In genomic region chr14:91284146-91284790, GRCh38 we compare ENCODE assay signal across 9 cellular contexts. TPM values are rescaled to one million over a fixed set of nuclear protein-coding genes. Genes with fewer than 3 reads are reported as not detected.
DNase-seq lines count a peak whose midpoint lies in the region; ATAC-seq and TF ChIP-seq lines count a peak whose summit lies in the region.
"Had no signal": no experiment of that assay in that cellular context is flagged by ENCODE, and none has a peak within 500 bp of the region (broad histone marks: within the 10 kb centered on the region; RNA-seq: fewer than 3 reads in every experiment).

No MANE protein-coding gene starts in this region.

- H3K36me3 ChIP-seq in testis (ENCODE audit: low read depth, missing control alignments), result no peaks in the 10 kb centered on the region
- H3K36me3 ChIP-seq in H7 (replicated peaks; ENCODE audit: control insufficient read depth, insufficient read depth, low read length), result peaks cover 9% of the 10 kb centered on the region

- POLR2A ChIA-PET in activated B cell treated with CpG ODN at 0.5 μM for 24 hours (lab: Charles Lee), result interaction anchor here (2.4 kb wide), 1 partner anchor 40 kb away, joined by 5 read pairs; the partner anchor contains the start of gene GPR68

- CTCF ChIA-PET in activated B cell treated with CpG ODN at 0.5 μM for 24 hours (lab: Charles Lee), result interaction anchor here (1.3 to 12.1 kb wide), 3 partner anchors 109 to 382 kb away, joined by 3 to 265 read pairs (median 21); no protein-coding TSS in a partner anchor

- no peaks in the 10 kb centered on the region for H3K27me3 ChIP-seq in testis
- no peaks in the 10 kb centered on the region for H3K27me3 ChIP-seq in H7 (ENCODE audit: control insufficient read depth, insufficient read depth, low read length)

- TF ChIP-seq POLR2A in testis (IDR thresholded peaks at IDR 0.05), result no peak

- H3K27ac ChIP-seq in testis, result no peak overlapping the region

- TF ChIP-seq CTCF in activated B cell treated with CpG ODN at 0.5 μM for 24 hours (IDR thresholded peaks at IDR 0.05) (no peak), testis (IDR thresholded peaks at IDR 0.05) (no peak)

- WGBS in testis, 2 donors, result 70 to 80% methylated on average over 13 of the region's 13 CpGs

- no peaks in the 10 kb centered on the region for H3K9me3 Mint-ChIP-seq in activated T-cell treated with anti-CD3 and anti-CD28 coated beads, Interleukin-2, amount 50 U/mL, for 72 hours
- no peaks in the 10 kb centered on the region for H3K9me3 Mint-ChIP-seq in activated B cell treated with CpG ODN at 0.5 μM for 24 hours

- H3K36me3 Mint-ChIP-seq in activated T-cell treated with anti-CD3 and anti-CD28 coated beads, Interleukin-2, amount 50 U/mL, for 72 hours (ENCODE audit: insufficient read depth in 2 of 2), result peaks cover 18 to 41% of the 10 kb centered on the region in 2 donors
- H3K36me3 Mint-ChIP-seq in activated B cell treated with CpG ODN at 0.5 μM for 24 hours (ENCODE audit: low read depth), result peaks cover 96% of the 10 kb centered on the region

- no peaks in the 10 kb centered on the region for H3K9me3 ChIP-seq in testis

- no peak for DNase-seq in activated T-cell treated with anti-CD3 and anti-CD28 coated beads, Interleukin-2, amount 50 U/mL, for 72 hours
- DNase-seq in activated T-cell treated with anti-CD3 and anti-CD28 coated beads for 4 hours (no peak), activated B cell treated with CpG ODN at 0.5 μM for 24 hours (no peak), left ventricle myocardium superior (no peak), testis (peak; percentile 42), H7 (no peak), sciatic nerve (ENCODE audit: low spot score) (no peak), RPMI8226 (no peak)
- DNase-seq: C1 segment of cervical spinal cord had no signal

- peaks cover 11% of the 10 kb centered on the region for H3K4me1 ChIP-seq in testis

- no peak overlapping the region for H3K4me3 ChIP-seq in testis
- no peak overlapping the region for H3K4me3 ChIP-seq in H7 (ENCODE audit: insufficient read depth, low read depth, low read length)

- no peak overlapping the region for H3K4me3 Mint-ChIP-seq in activated T-cell treated with anti-CD3 and anti-CD28 coated beads, Interleukin-2, amount 50 U/mL, for 72 hours
- no peak overlapping the region for H3K4me3 Mint-ChIP-seq in activated B cell treated with CpG ODN at 0.5 μM for 24 hours

- peak overlapping the region; percentile 18 for H3K27ac Mint-ChIP-seq in activated T-cell treated with anti-CD3 and anti-CD28 coated beads, Interleukin-2, amount 50 U/mL, for 72 hours
- peak overlapping the region; percentile 59 for H3K27ac Mint-ChIP-seq in activated B cell treated with CpG ODN at 0.5 μM for 24 hours

- ATAC-seq in activated T-cell treated with anti-CD3 and anti-CD28 coated beads, Interleukin-2, amount 50 U/mL, for 72 hours (replicated peaks in 1 of 2), result no peak
- ATAC-seq in activated B cell treated with CpG ODN at 0.5 μM for 24 hours (ENCODE audit: low read depth) (no peak), left ventricle myocardium superior (peak; percentile 86), sciatic nerve (no peak)

- intact Hi-C loops in activated B cell treated with CpG ODN at 0.5 μM for 24 hours (cut with micrococcal nuclease), result no loop called here
- intact Hi-C loops in left ventricle myocardium superior (cut with micrococcal nuclease), result loop anchor here (10.0 kb wide), 1 partner anchor 379 kb away; no protein-coding TSS in a partner anchor
- intact Hi-C loops in testis (cut with DNase I; ENCODE audit: low total_unique reads), result loop anchor here (10.0 kb wide), 1 partner anchor 379 kb away; no protein-coding TSS in a partner anchor
- intact Hi-C loops in sciatic nerve (cut with DNase I), result loop anchor here (10.0 kb wide), 1 partner anchor 109 kb away; no protein-coding TSS in a partner anchor

- no peaks in the 10 kb centered on the region for H3K27me3 Mint-ChIP-seq in activated T-cell treated with anti-CD3 and anti-CD28 coated beads, Interleukin-2, amount 50 U/mL, for 72 hours (ENCODE audit: low read depth)
- no peaks in the 10 kb centered on the region for H3K27me3 Mint-ChIP-seq in activated B cell treated with CpG ODN at 0.5 μM for 24 hours

- H3K4me1 Mint-ChIP-seq in activated T-cell treated with anti-CD3 and anti-CD28 coated beads, Interleukin-2, amount 50 U/mL, for 72 hours (ENCODE audit: low read depth), result peaks cover 19% of the 10 kb centered on the region
- peaks cover 24% of the 10 kb centered on the region for H3K4me1 Mint-ChIP-seq in activated B cell treated with CpG ODN at 0.5 μM for 24 hours

RNA-seq across cellular contexts. Expression of gene GPR68, which starts 39.8 kb away (rescaled TPM):
- 10 to 100 TPM; 18.9 to 19.2 TPM for total RNA-seq in activated T-cell treated with anti-CD3 and anti-CD28 coated beads, Interleukin-2, amount 50 U/mL, for 72 hours
- total RNA-seq in activated B cell treated with CpG ODN at 0.5 μM for 24 hours (1.4 and 1.8 TPM in 2 replicates), left ventricle myocardium superior (0.35 TPM), testis (1 to 10 TPM; 1.1 to 2.4 TPM), sciatic nerve (1.6 TPM)
- 3.8 TPM for polyA plus RNA-seq in testis (ENCODE audit: insufficient read depth, low read depth, low replicate concordance)
- total RNA-seq in H7 (2014; rRNA removed; shearing (Covaris generic)), result 0.22 and 1.1 TPM in 2 replicates
